ENCODE assay signal across 25 cellular contexts in the genomic region with DNA sequence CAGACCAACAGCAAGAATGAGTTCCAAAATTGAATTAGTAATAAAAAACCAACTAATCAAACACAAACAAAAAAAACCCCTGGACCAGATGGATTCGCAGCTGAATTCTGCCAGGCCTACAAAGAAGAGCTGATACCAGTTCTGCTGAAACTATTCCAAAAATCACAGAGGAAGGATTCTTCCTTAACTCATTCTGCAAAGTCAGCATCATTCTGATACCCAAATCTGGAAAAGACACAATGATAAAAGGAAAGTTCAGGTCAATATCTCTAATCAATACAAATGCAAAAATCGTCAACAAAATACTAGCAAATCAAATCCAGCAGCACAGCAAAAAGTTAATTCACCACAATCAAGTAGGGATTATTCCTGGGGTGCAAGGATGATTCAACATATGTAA. TPM values are rescaled to one million over a fixed set of nuclear protein-coding genes. Genes with fewer than 3 reads are reported as not detected.
DNase-seq lines count a peak whose midpoint lies in the region; ATAC-seq, FAIRE-seq and TF ChIP-seq lines count a peak whose summit lies in the region.
"Had no signal": no experiment of that assay in that cellular context is flagged by ENCODE, and none has a peak within 500 bp of the region (broad histone marks: within the 10 kb centered on the region; RNA-seq: fewer than 3 reads in every experiment).

No MANE protein-coding gene starts in this region.

- in situ Hi-C loops in HepG2 (cut with HindIII; ENCODE audit: extremely low pct_ligation_motif_present, low pct_unique_long_range_greater_than_20kb) = no loop called here
- in situ Hi-C loops in K562 (cut with MboI) = no loop called here

- ATAC-seq in HepG2 (no peak), right lobe of liver (no peak), K562 (no peak)
- ATAC-seq: GM12878 had no signal

- POLR2A ChIA-PET in HepG2 (lab: Yijun Ruan, JAX) = no interaction called here
- POLR2A ChIA-PET in K562 (lab: Yijun Ruan, JAX) = no interaction called here

- no peak for DNase-seq in HepG2 (ENCODE audit: low spot score)
- DNase-seq in right lobe of liver = no peak
- DNase-seq in K562 (ENCODE audit: extremely low read depth in 1 of 4, low spot score in 3 of 4) = no peak
- no peak for DNase-seq in inferior parietal cortex (ENCODE audit: extremely low spot score)
- no peak for DNase-seq in effector memory CD4-positive, alpha-beta T cell
- DNase-seq: ACHN; BE2C; C1 segment of cervical spinal cord; CD4-positive, alpha-beta memory T cell; CD4-positive, CD25-positive, alpha-beta regulatory T cell; CD8-positive, alpha-beta memory T cell; COR-L47; DMS 273 treated with DMSO at 0.1 percent for 48 hours; DMS153; DMS53; DMS79; DND-41; EL; GDM1 had no signal

- H3K4me1 ChIP-seq in HepG2 (ENCODE audit: insufficient read depth, low read length) (no peaks in the 10 kb centered on the region), right lobe of liver (no peaks in the 10 kb centered on the region), K562 (replicated peaks in 1 of 2; ENCODE audit: control insufficient read depth in 2 of 2, insufficient read depth in 2 of 2, low read length in 2 of 2) (no peaks in the 10 kb centered on the region)
- no peaks in the 10 kb centered on the region for H3K4me1 ChIP-seq in effector memory CD4-positive, alpha-beta T cell (ENCODE audit: control insufficient read depth, insufficient read depth, low read length, poor library complexity, severe bottlenecking)
- H3K4me1 ChIP-seq: BE2C, BLaER1 had no signal

- FAIRE-seq in HepG2 (lab: Jason Lieb, UNC) (no peak), K562 (lab: Jason Lieb, UNC) (no peak)
- FAIRE-seq: GM12878, GM12892, GM18507, GM19239 had no signal

- no peak overlapping the region for H3K27ac ChIP-seq in HepG2 (ENCODE audit: extremely low read length, insufficient read depth, low read length)
- no peak overlapping the region for H3K27ac ChIP-seq in right lobe of liver
- H3K27ac ChIP-seq in K562 (ENCODE audit: extremely low read depth, low read depth, low read length) = no peak overlapping the region
- H3K27ac ChIP-seq in effector memory CD4-positive, alpha-beta T cell (ENCODE audit: insufficient read depth, low read length, poor library complexity, severe bottlenecking) = no peak overlapping the region
- H3K27ac ChIP-seq: 22Rv1, BLaER1 had no signal

- H3K27me3 ChIP-seq in HepG2 (ENCODE audit: control insufficient read depth in 1 of 2, insufficient read depth in 2 of 2, low read length in 2 of 2) (no peaks in the 10 kb centered on the region), right lobe of liver (no peaks in the 10 kb centered on the region), K562 (ENCODE audit: control insufficient read depth in 2 of 2, insufficient read depth in 2 of 2, low read length in 2 of 2) (no peaks in the 10 kb centered on the region)
- H3K27me3 ChIP-seq in effector memory CD4-positive, alpha-beta T cell (replicated peaks; ENCODE audit: control insufficient read depth, insufficient read depth, low read length, poor library complexity, severe bottlenecking) = no peaks in the 10 kb centered on the region
- H3K27me3 ChIP-seq: BE2C, BLaER1 had no signal

- H2AFZ ChIP-seq in HepG2 (ENCODE audit: low read length) (no peak overlapping the region), K562 (ENCODE audit: low read depth, low read length) (no peak overlapping the region)

- TF ChIP-seq RAD21 in HepG2 (CRISPR knock-in tag; IDR thresholded peaks at IDR 0.05) (no peak), K562 (CRISPR knock-in tag; conservative IDR thresholded peaks at IDR 0.05 in 1 of 2, IDR thresholded peaks at IDR 0.05 in 1 of 2) (no peak)

- 4% methylated on average over 2 of the region's 2 CpGs for whole genome bisulfite sequencing in HepG2 (ENCODE audit: low lambda C conversion rate)
- WGBS in right lobe of liver (ENCODE audit: insufficient coverage, low coverage, low lambda C conversion rate, missing lambda C conversion rate) = 58% methylated on average over 2 of the region's 2 CpGs
- 0% methylated on average over 2 of the region's 2 CpGs for WGBS in K562 (ENCODE audit: insufficient coverage, low coverage, missing lambda C conversion rate)

- H3K9me3 ChIP-seq in HepG2 (ENCODE audit: low read length) (0 out of 2 replicates have a peak, but pooled peaks cover 5% of the 10 kb centered on the region), right lobe of liver (no peaks in the 10 kb centered on the region), K562 (replicated peaks; ENCODE audit: control insufficient read depth, insufficient read depth, low read depth, low read length) (no peaks in the 10 kb centered on the region)
- no peaks in the 10 kb centered on the region for H3K9me3 ChIP-seq in effector memory CD4-positive, alpha-beta T cell (ENCODE audit: control insufficient read depth, low read length)
- H3K9me3 ChIP-seq: BE2C had no signal

- TF ChIP-seq POLR2A in HepG2 (IDR thresholded peaks at IDR 0.05; ENCODE audit: insufficient read depth in 1 of 2, low read depth in 2 of 2, low read length in 2 of 2) = no peak
- TF ChIP-seq POLR2A in right lobe of liver (IDR thresholded peaks at IDR 0.05) = no peak
- TF ChIP-seq POLR2A in K562 (conservative IDR thresholded peaks at IDR 0.05) = no peak

- H3K9ac ChIP-seq in HepG2 (ENCODE audit: insufficient read depth, low read depth, low read length) = no peak overlapping the region
- no peak overlapping the region for H3K9ac ChIP-seq in K562 (ENCODE audit: insufficient read depth in 1 of 2, low read depth in 2 of 2, low read length in 2 of 2)
- H3K9ac ChIP-seq: BLaER1 had no signal

- CTCF ChIA-PET in HepG2 (lab: Yijun Ruan, JAX; ENCODE audit: low intra/inter-chr PET ratio, low total read pairs) (no interaction called here), K562 (lab: Yijun Ruan, JAX; ENCODE audit: low intra/inter-chr PET ratio) (no interaction called here)

- TF ChIP-seq EP300 in HepG2 (IDR thresholded peaks at IDR 0.05; ENCODE audit: low read depth in 2 of 2, low read length in 2 of 2) (no peak), HepG2 (CRISPR knock-in tag; IDR thresholded peaks at IDR 0.05; ENCODE audit: borderline replicate concordance) (no peak), K562 (IDR thresholded peaks at IDR 0.05; ENCODE audit: low read length) (no peak)

- no TSS peak for BruUV-seq in HepG2 (replicated peaks; lab: Mats Ljungman, UMichigan)
- BruUV-seq in K562 (replicated peaks; lab: Mats Ljungman, UMichigan) = no TSS peak

- H4K20me1 ChIP-seq in HepG2 (ENCODE audit: insufficient read depth, low read length) (no peaks in the 10 kb centered on the region), K562 (replicated peaks; ENCODE audit: control insufficient read depth, insufficient read depth, low read length) (no peaks in the 10 kb centered on the region)
- H4K20me1 ChIP-seq: BLaER1 had no signal

- H3K36me3 ChIP-seq in HepG2 (replicated peaks in 1 of 2; ENCODE audit: control insufficient read depth in 1 of 2, insufficient read depth in 2 of 2, low read length in 2 of 2) (no peaks in the 10 kb centered on the region), right lobe of liver (no peaks in the 10 kb centered on the region), K562 (ENCODE audit: control insufficient read depth, insufficient read depth, low read length) (no peaks in the 10 kb centered on the region)
- no peaks in the 10 kb centered on the region for H3K36me3 ChIP-seq in effector memory CD4-positive, alpha-beta T cell (ENCODE audit: control insufficient read depth, insufficient read depth, low read length)
- H3K36me3 ChIP-seq: BE2C, BLaER1 had no signal

- TF ChIP-seq CTCF in HepG2 (CRISPR knock-in tag; IDR thresholded peaks at IDR 0.05) = no peak
- no peak for TF ChIP-seq CTCF in right lobe of liver (IDR thresholded peaks at IDR 0.05)
- TF ChIP-seq CTCF in K562 (IDR thresholded peaks at IDR 0.05 in 2 of 3, conservative IDR thresholded peaks at IDR 0.05 in 1 of 3; ENCODE audit: insufficient read depth in 2 of 3, low read depth in 1 of 3, low read length in 3 of 3) = no peak

- intact Hi-C loops in HepG2 (cut with micrococcal nuclease; ENCODE audit: unreplicated experiment) (no loop called here), right lobe of liver (cut with DNase I) (no loop called here), K562 (cut with micrococcal nuclease) (no loop called here)

- H3K79me2 ChIP-seq in HepG2 (ENCODE audit: insufficient read depth, low read length) (no peaks in the 10 kb centered on the region), K562 (ENCODE audit: control insufficient read depth, insufficient read depth, low read length) (no peaks in the 10 kb centered on the region)

- H3K4me3 ChIP-seq in HepG2 (replicated peaks in 1 of 3; ENCODE audit: insufficient read depth in 1 of 3, low read depth in 2 of 3, low read length in 3 of 3) (no peak overlapping the region), right lobe of liver (no peak overlapping the region), K562 (no peak overlapping the region)
- H3K4me3 ChIP-seq in effector memory CD4-positive, alpha-beta T cell (ENCODE audit: insufficient read depth, low read depth, low read length, poor library complexity, severe bottlenecking) = no peak overlapping the region
- H3K4me3 ChIP-seq: BLaER1, GM12878 had no signal

- H3K4me2 ChIP-seq in HepG2 (ENCODE audit: low read depth, low read length) (no peak overlapping the region), K562 (ENCODE audit: insufficient read depth, low read length) (no peak overlapping the region)
- H3K4me2 ChIP-seq: BLaER1 had no signal

- no peaks in the 10 kb centered on the region for H3K9me1 ChIP-seq in K562 (ENCODE audit: control insufficient read depth, insufficient read depth, low read length)

RNA-seq across cellular contexts. Expression of a gene that starts 6.1 kb away (rescaled TPM):
- total RNA-seq in HepG2 (2016; rRNA removed; fragmentation: Illumina TruSeq; extraction: Trizol) (not detected in 2 replicates), right lobe of liver (1 to 10 TPM in 3 of 6 experiments, under 1 TPM in 3; 0.43 to 2.6 (median 0.84) TPM), K562 (2014; rRNA removed) (0.14 and 0.24 TPM in 2 replicates), K562 (2014; rRNA removed; fragmentation: Illumina TruSeq; extraction: Trizol) (0.26 and 0.58 TPM in 2 replicates), K562 (2015; rRNA removed; fragmentation: Illumina TruSeq; extraction: Trizol) (0.19 and 0.29 TPM in 2 replicates), K562 (2021) (0.64 and 0.69 TPM in 2 replicates)
- total RNA-seq in HepG2 (2016; cell fraction: cytosol; rRNA removed; fragmentation: Illumina TruSeq; extraction: Trizol; ENCODE audit: low read depth) = not detected in 2 replicates
- not detected in 2 replicates for total RNA-seq in HepG2 (2016; cell fraction: insoluble cytoplasmic fraction; rRNA removed; fragmentation: Illumina TruSeq; extraction: Trizol)
- total RNA-seq in HepG2 (2016; cell fraction: membrane; rRNA removed; fragmentation: Illumina TruSeq; extraction: Trizol) = not detected in 2 replicates
- total RNA-seq in HepG2 (2016; cell fraction: nucleus; rRNA removed; fragmentation: Illumina TruSeq; extraction: Trizol) = not detected in 2 replicates
- polyA plus RNA-seq in HepG2 (2011; rRNA removed) (0.03 TPM in 1 of 2 replicates, not detected in the other), K562 (2011; rRNA removed) (0.69 and 1.5 TPM in 2 replicates), K562 (2014; fragmentation: Illumina TruSeq; extraction: Trizol) (0.28 and 0.42 TPM in 2 replicates), K562 (2014; fragmentation: Nextera tagmentation; extraction: Ambion mirVana) (under 1 TPM; 0.31 to 0.38 TPM), K562 (2014; rRNA removed) (0.24 and 0.36 TPM in 2 replicates)
- polyA plus RNA-seq in HepG2 (2011; cell fraction: cytosol; rRNA removed) = 0.01 TPM in 2 replicates
- polyA plus RNA-seq in HepG2 (2011; cell fraction: nucleus; rRNA removed) = 0.02 TPM in 1 of 2 replicates, not detected in the other
- 0.07 TPM in 1 of 2 replicates, not detected in the other for polyA plus RNA-seq in HepG2 (2012)
- polyA plus RNA-seq in HepG2 (2016; cell fraction: cytosol; fragmentation: Illumina TruSeq; extraction: Trizol; ENCODE audit: low read depth) = not detected in 2 replicates
- polyA plus RNA-seq in HepG2 (2016; cell fraction: insoluble cytoplasmic fraction; fragmentation: Illumina TruSeq; extraction: Trizol; ENCODE audit: low read depth) = not detected in 2 replicates
- polyA plus RNA-seq in HepG2 (2016; cell fraction: membrane; fragmentation: Illumina TruSeq; extraction: Trizol; ENCODE audit: low read depth) = not detected in 2 replicates
- polyA plus RNA-seq in HepG2 (2016; cell fraction: nucleus; fragmentation: Illumina TruSeq; extraction: Trizol; ENCODE audit: insufficient read depth, low read depth) = not detected in 2 replicates
- polyA minus RNA-seq in HepG2 (2011; rRNA and poly(A)+ RNA removed; ENCODE audit: low replicate concordance) = not detected in 2 replicates
- polyA minus RNA-seq in HepG2 (2011; cell fraction: cytosol; rRNA and poly(A)+ RNA removed) = not detected in 2 replicates
- 0.12 and 0.13 TPM in 2 replicates for polyA minus RNA-seq in HepG2 (2011; cell fraction: nucleus; rRNA and poly(A)+ RNA removed)
- total RNA-seq in K562 (2011; cell fraction: chromatin; rRNA removed; ENCODE audit: low replicate concordance) = 3.7 and 3.8 TPM in 2 replicates
- total RNA-seq in K562 (2011; cell fraction: nucleolus; rRNA removed) = 3.6 and 3.7 TPM in 2 replicates
- total RNA-seq in K562 (2011; cell fraction: nucleoplasm; rRNA removed) = 2.6 and 2.9 TPM in 2 replicates
- 0.55 and 1.0 TPM in 2 replicates for polyA plus RNA-seq in K562 (2011; cell fraction: cytosol; rRNA removed)
- polyA plus RNA-seq in K562 (2011; cell fraction: nucleus; rRNA removed) = 1.7 and 2.0 TPM in 2 replicates
- polyA plus RNA-seq in K562 (2012) = 0.36 and 0.39 TPM in 2 replicates
- polyA minus RNA-seq in K562 (2011; rRNA and poly(A)+ RNA removed) = 1.0 and 2.2 TPM in 2 replicates
- 0.19 and 1.4 TPM in 2 replicates for polyA minus RNA-seq in K562 (2011; cell fraction: cytosol; rRNA and poly(A)+ RNA removed)
- 1.8 and 3.5 TPM in 2 replicates for polyA minus RNA-seq in K562 (2011; cell fraction: nucleus; rRNA and poly(A)+ RNA removed)
- total RNA-seq: CD4-positive, alpha-beta memory T cell; CD8-positive, alpha-beta memory T cell had no signal
- polyA plus RNA-seq: CD4-positive, alpha-beta memory T cell; CD4-positive, CD25-positive, alpha-beta regulatory T cell; CD8-positive, alpha-beta memory T cell had no signal
